ENCODE assay signal across 13 cellular contexts in genomic region chr10:62306663-62307062, GRCh38. TPM values are rescaled to one million over a fixed set of nuclear protein-coding genes. Genes with fewer than 3 reads are reported as not detected.
A peak's percentile ranks its signal among the peaks of the same experiment; 100 is the strongest.
DNase-seq lines count a peak whose midpoint lies in the region; FAIRE-seq and TF ChIP-seq lines count a peak whose summit lies in the region.
"Had no signal": no experiment of that assay in that cellular context is flagged by ENCODE, and none has a peak within 500 bp of the region (broad histone marks: within the 10 kb centered on the region; RNA-seq: fewer than 3 reads in every experiment).

No MANE protein-coding gene starts in this region.

- H3K36me3 Mint-ChIP-seq in endothelial cell (ENCODE audit: low read depth, unreplicated experiment), result no peaks in the 10 kb centered on the region

- peaks cover 0 to 3% (median 0%) of the 10 kb centered on the region in 8 donors for H3K9me3 ChIP-seq in spleen
- H3K9me3 ChIP-seq in A673 (ENCODE audit: low read depth, low read length, poor library complexity, severe bottlenecking), result no peaks in the 10 kb centered on the region

- H3K9me3 Mint-ChIP-seq in endothelial cell (ENCODE audit: unreplicated experiment), result no peaks in the 10 kb centered on the region

- no peak overlapping the region for H3K4me3 Mint-ChIP-seq in endothelial cell (ENCODE audit: unreplicated experiment)

- H3K27ac Mint-ChIP-seq in endothelial cell (ENCODE audit: unreplicated experiment), result no peak overlapping the region

- peak; percentile 38 for DNase-seq in Caki2 (ENCODE audit: low read depth)
- peak; percentile 1 for DNase-seq in T-helper 9 cell
- DNase-seq in endothelial cell (ENCODE audit: low spot score), result peak; percentile 6
- peak; percentile 72 for DNase-seq in spleen
- DNase-seq in urothelium cell line (ENCODE audit: low spot score), result no peak
- DNase-seq in NCI-H1417 treated with DMSO at 0.1 percent for 48 hours (lab: John Stamatoyannopoulos, UW), result no peak
- DNase-seq in activated CD8-positive, alpha-beta memory T cell treated with anti-CD3 and anti-CD28 coated beads, Interleukin-2, amount 50 U/mL, for 48 hours, result no peak
- DNase-seq in A673 (ENCODE audit: low spot score), result no peak
- DNase-seq: GDM1 had no signal

- TF ChIP-seq CTCF in endothelial cell (IDR thresholded peaks at IDR 0.05; ENCODE audit: unreplicated experiment) (no peak), spleen (IDR thresholded peaks at IDR 0.05 in 8 of 11, conservative IDR thresholded peaks at IDR 0.05 in 3 of 11) (no peak), A673 (conservative IDR thresholded peaks at IDR 0.05; ENCODE audit: low read depth, low read length) (no peak)

- H3K4me1 Mint-ChIP-seq in endothelial cell (ENCODE audit: unreplicated experiment), result peaks cover 13% of the 10 kb centered on the region

- peaks cover 0 to 17% (median 0%) of the 10 kb centered on the region in 6 donors for H3K4me1 ChIP-seq in spleen
- no peaks in the 10 kb centered on the region for H3K4me1 ChIP-seq in A673 (ENCODE audit: insufficient read depth, low read length, poor library complexity, severe bottlenecking)

- no peaks in the 10 kb centered on the region for H3K27me3 Mint-ChIP-seq in endothelial cell (ENCODE audit: unreplicated experiment)

- no peak for FAIRE-seq in urothelium cell line (lab: Jason Lieb, UNC)
- FAIRE-seq: colon, GM18507, H54 had no signal

- H3K27me3 ChIP-seq in spleen (replicated peaks in 1 of 7) (no peaks in the 10 kb centered on the region), A673 (replicated peaks; ENCODE audit: insufficient read depth, low read depth, low read length, poor library complexity) (no peaks in the 10 kb centered on the region)

- no peak overlapping the region for H3K4me3 ChIP-seq in spleen
- H3K4me3 ChIP-seq in A673 (ENCODE audit: low read depth, low read length, poor library complexity, severe bottlenecking), result no peak overlapping the region

- POLR2A ChIA-PET in A673 (lab: Charles Lee; ENCODE audit: low non-redundant PET), result no interaction called here

- in situ Hi-C loops in Caki2 (cut with HindIII; ENCODE audit: low pct_unique_long_range_greater_than_20kb, low sequenced_read_pairs), result no loop called here

- H3K27ac ChIP-seq in spleen, result no peak overlapping the region
- H3K27ac ChIP-seq in A673 (ENCODE audit: low read depth, low read length, poor library complexity, severe bottlenecking), result no peak overlapping the region
- H3K27ac ChIP-seq: HL-60 had no signal

- H3K36me3 ChIP-seq in spleen (no peaks in the 10 kb centered on the region), A673 (ENCODE audit: insufficient read depth, low read length, poor library complexity, severe bottlenecking) (no peaks in the 10 kb centered on the region)

- intact Hi-C loops in spleen (cut with DNase I; ENCODE audit: low total_unique reads), result no loop called here
- intact Hi-C loops in A673 (cut with micrococcal nuclease; ENCODE audit: unreplicated experiment), result no loop called here

- BruUV-seq in A673 (replicated peaks; lab: Mats Ljungman, UMichigan), result no TSS peak

- CTCF ChIA-PET in A673 (lab: Charles Lee), result no interaction called here

- no peak for TF ChIP-seq POLR2A in spleen (IDR thresholded peaks at IDR 0.05)

- WGBS in spleen, 5 donors, result 34 to 46% (median 45%) methylated on average over 8 to 9 of the region's 9 CpGs

RNA-seq across cellular contexts. Expression of gene RTKN2, which starts 38.0 kb away (rescaled TPM):
- 3.6 and 4.9 TPM in 2 replicates for total RNA-seq in Caki2 (2014; rRNA removed; shearing (Covaris generic); ENCODE audit: low replicate concordance)
- total RNA-seq in endothelial cell (ENCODE audit: unreplicated experiment) (1.7 TPM), spleen (1 to 10 TPM; 1.0 to 5.7 (median 2.3) TPM), A673 (2021) (21.9 and 22.3 TPM in 2 replicates)
- polyA plus RNA-seq in spleen, result under 1 TPM; 0.26 to 0.62 (median 0.39) TPM

Comparison
In these comparisons a context has a peak if more than half of its experiments do, and no peak if none do; other contexts are left out.
1. DNase-seq: peak in Caki2 (single experiment), T-helper 9 cell (single experiment), endothelial cell (single experiment) and spleen (single experiment); none in urothelium cell line (single experiment), NCI-H1417 treated with DMSO at 0.1 percent for 48 hours (single experiment), activated CD8-positive, alpha-beta memory T cell treated with anti-CD3 and anti-CD28 coated beads, Interleukin-2, amount 50 U/mL, for 48 hours (single experiment) and A673 (single experiment).